ENCODE assay signal across 2 cellular contexts in the genomic region with DNA sequence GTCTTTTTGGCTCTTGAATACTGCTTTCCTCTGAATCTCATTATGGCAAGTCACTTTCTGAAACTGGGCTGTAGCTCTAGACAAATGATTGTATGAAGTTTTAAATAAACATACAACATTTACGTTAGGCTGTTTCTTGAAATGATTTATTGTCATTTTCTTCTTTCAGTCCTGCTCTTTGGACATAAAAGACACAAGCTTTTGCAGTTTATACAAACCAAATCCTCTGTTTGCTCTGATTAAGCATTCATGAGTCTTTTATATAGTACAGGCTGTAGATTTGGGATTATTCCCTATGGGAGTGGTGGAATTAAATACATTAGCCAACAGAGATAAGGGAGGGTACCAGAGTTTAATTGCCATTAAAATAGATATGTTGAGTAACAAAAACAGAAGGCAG.
TF ChIP-seq lines count a peak whose summit lies in the region.

No MANE protein-coding gene starts in this region.

TF ChIP-seq in SK-N-SH, 30 proteins besides CTCF, POLR2A, EP300 and RAD21 (continued from another document):
- no peak for TF ChIP-seq ELF1 (IDR thresholded peaks at IDR 0.05)
- no peak for TF ChIP-seq YY1 (IDR thresholded peaks at IDR 0.05; ENCODE audit: low read depth)
- no peak for TF ChIP-seq MEF2A (IDR thresholded peaks at IDR 0.05; ENCODE audit: borderline replicate concordance, low read depth)
- no peak for TF ChIP-seq FOXM1 (IDR thresholded peaks at IDR 0.05; ENCODE audit: low read depth)

TF ChIP-seq in SK-N-SH treated with all-trans-retinoic acid at 6 μM for 48 hours, 23 proteins besides CTCF, POLR2A, EP300 and RAD21 (continued from another document):
- TF ChIP-seq, protein P1, sequence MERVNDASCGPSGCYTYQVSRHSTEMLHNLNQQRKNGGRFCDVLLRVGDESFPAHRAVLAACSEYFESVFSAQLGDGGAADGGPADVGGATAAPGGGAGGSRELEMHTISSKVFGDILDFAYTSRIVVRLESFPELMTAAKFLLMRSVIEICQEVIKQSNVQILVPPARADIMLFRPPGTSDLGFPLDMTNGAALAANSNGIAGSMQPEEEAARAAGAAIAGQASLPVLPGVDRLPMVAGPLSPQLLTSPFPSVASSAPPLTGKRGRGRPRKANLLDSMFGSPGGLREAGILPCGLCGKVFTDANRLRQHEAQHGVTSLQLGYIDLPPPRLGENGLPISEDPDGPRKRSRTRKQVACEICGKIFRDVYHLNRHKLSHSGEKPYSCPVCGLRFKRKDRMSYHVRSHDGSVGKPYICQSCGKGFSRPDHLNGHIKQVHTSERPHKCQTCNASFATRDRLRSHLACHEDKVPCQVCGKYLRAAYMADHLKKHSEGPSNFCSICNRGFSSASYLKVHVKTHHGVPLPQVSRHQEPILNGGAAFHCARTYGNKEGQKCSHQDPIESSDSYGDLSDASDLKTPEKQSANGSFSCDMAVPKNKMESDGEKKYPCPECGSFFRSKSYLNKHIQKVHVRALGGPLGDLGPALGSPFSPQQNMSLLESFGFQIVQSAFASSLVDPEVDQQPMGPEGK (CRISPR knock-in tag; IDR thresholded peaks at IDR 0.05; ENCODE audit: borderline replicate concordance): no peak
- TF ChIP-seq ZFP3 (CRISPR knock-in tag; IDR thresholded peaks at IDR 0.05): no peak
- TF ChIP-seq RARB (CRISPR knock-in tag; IDR thresholded peaks at IDR 0.05): no peak
- TF ChIP-seq TOX (CRISPR knock-in tag; IDR thresholded peaks at IDR 0.05; ENCODE audit: borderline replicate concordance): no peak
- TF ChIP-seq ZNF565 (CRISPR knock-in tag; conservative IDR thresholded peaks at IDR 0.05; ENCODE audit: low read depth): no peak
